Comparison of ENCODE assay signal across 8 cellular contexts in genomic region chr9:13213337-13213736, GRCh38.
DNase-seq lines count a peak whose midpoint lies in the region; ATAC-seq, FAIRE-seq and TF ChIP-seq lines count a peak whose summit lies in the region.

No MANE protein-coding gene starts in this region.

- no peaks in the 10 kb centered on the region for H3K27me3 Mint-ChIP-seq in activated CD8-positive, alpha-beta T cell treated with anti-CD3 and anti-CD28 coated beads for 36 hours

- no peak overlapping the region for H3K4me2 ChIP-seq in neural cell (ENCODE audit: low read length)

- H3K9ac ChIP-seq in neural cell (ENCODE audit: low read length) = no peak overlapping the region

- H3K79me2 ChIP-seq in neural cell (replicated peaks; ENCODE audit: insufficient read depth, low read length) = no peaks in the 10 kb centered on the region

- no peaks in the 10 kb centered on the region for H3K36me3 Mint-ChIP-seq in activated CD8-positive, alpha-beta T cell treated with anti-CD3 and anti-CD28 coated beads for 36 hours (ENCODE audit: low read depth)

- H3K4me3 ChIP-seq in bronchial epithelial cell (ENCODE audit: low read depth, low read length) = no peak overlapping the region
- no peak overlapping the region for H3K4me3 ChIP-seq in neural cell (ENCODE audit: low read length)

- CTCF ChIA-PET in activated CD8-positive, alpha-beta T cell treated with anti-CD3 and anti-CD28 coated beads for 36 hours (lab: Charles Lee) = no interaction called here

- H3K4me1 Mint-ChIP-seq in activated CD8-positive, alpha-beta T cell treated with anti-CD3 and anti-CD28 coated beads for 36 hours (ENCODE audit: low read depth) = no peaks in the 10 kb centered on the region

- TF ChIP-seq CTCF in bronchial epithelial cell (IDR thresholded peaks at IDR 0.05; ENCODE audit: insufficient read depth, low read length, severe bottlenecking) (no peak), neural cell (IDR thresholded peaks at IDR 0.05; ENCODE audit: poor library complexity, severe bottlenecking) (peak; percentile 61)
- no peak for TF ChIP-seq CTCF in activated CD8-positive, alpha-beta T cell treated with anti-CD3 and anti-CD28 coated beads for 36 hours (IDR thresholded peaks at IDR 0.05)

- H3K36me3 ChIP-seq in bronchial epithelial cell (ENCODE audit: control insufficient read depth, insufficient read depth, low read length) = no peaks in the 10 kb centered on the region
- no peaks in the 10 kb centered on the region for H3K36me3 ChIP-seq in neural cell (ENCODE audit: insufficient read depth, low read length)

- H3K27ac Mint-ChIP-seq in activated CD8-positive, alpha-beta T cell treated with anti-CD3 and anti-CD28 coated beads for 36 hours = no peak overlapping the region

- peak; percentile 4 for DNase-seq in Caki2 (ENCODE audit: low read depth)
- DNase-seq in M059J (ENCODE audit: low read depth) = peak; percentile 46
- peak; percentile 31 for DNase-seq in bronchial epithelial cell (ENCODE audit: low read depth)
- no peak for DNase-seq in activated CD8-positive, alpha-beta T cell treated with anti-CD3 and anti-CD28 coated beads for 36 hours
- no peak for DNase-seq in HuH-7 (ENCODE audit: low spot score)

- in situ Hi-C loops in Caki2 (cut with HindIII; ENCODE audit: low pct_unique_long_range_greater_than_20kb, low sequenced_read_pairs) = no loop called here

- FAIRE-seq in bronchial epithelial cell (lab: Jason Lieb, UNC) = no peak

- POLR2A ChIA-PET in activated CD8-positive, alpha-beta T cell treated with anti-CD3 and anti-CD28 coated beads for 36 hours (lab: Charles Lee) = no interaction called here

- H3K9me3 Mint-ChIP-seq in activated CD8-positive, alpha-beta T cell treated with anti-CD3 and anti-CD28 coated beads for 36 hours = peaks cover 2% of the 10 kb centered on the region

- no peaks in the 10 kb centered on the region for H3K9me2 ChIP-seq in neural cell (ENCODE audit: insufficient read depth, low read length)

- intact Hi-C loops in activated CD8-positive, alpha-beta T cell treated with anti-CD3 and anti-CD28 coated beads for 36 hours (cut with micrococcal nuclease) = no loop called here

- TF ChIP-seq EP300 in neural cell (conservative IDR thresholded peaks at IDR 0.05; ENCODE audit: poor library complexity, severe bottlenecking) = no peak

- ATAC-seq in HG02759 (IDR thresholded peaks at IDR 0.05; ENCODE audit: unreplicated experiment) (no peak), GM21786 (IDR thresholded peaks at IDR 0.05; ENCODE audit: unreplicated experiment) (no peak)
- no peak for ATAC-seq in activated CD8-positive, alpha-beta T cell treated with anti-CD3 and anti-CD28 coated beads for 36 hours

- H3K4me3 Mint-ChIP-seq in activated CD8-positive, alpha-beta T cell treated with anti-CD3 and anti-CD28 coated beads for 36 hours = no peak overlapping the region

- TF ChIP-seq RAD21 in neural cell (conservative IDR thresholded peaks at IDR 0.05) = peak; percentile 63

- no peak overlapping the region for H2AFZ ChIP-seq in neural cell (ENCODE audit: low read depth, low read length)

- H3F3A ChIP-seq in neural cell (ENCODE audit: insufficient read depth, low read length, poor library complexity, severe bottlenecking) = no peaks in the 10 kb centered on the region

- H3K27me3 ChIP-seq in bronchial epithelial cell (ENCODE audit: control insufficient read depth, insufficient read depth, low read length) (no peaks in the 10 kb centered on the region), neural cell (ENCODE audit: insufficient read depth, low read depth, low read length) (no peaks in the 10 kb centered on the region)

- no peaks in the 10 kb centered on the region for H3K9me3 ChIP-seq in neural cell (ENCODE audit: low read length)

- no peak overlapping the region for H3K27ac ChIP-seq in neural cell (ENCODE audit: low read length)

- no peaks in the 10 kb centered on the region for H4K20me1 ChIP-seq in neural cell (ENCODE audit: insufficient read depth)

TF ChIP-seq in neural cell, 6 proteins besides CTCF, POLR2A, EP300 and RAD21:
- TF ChIP-seq TAF1 (IDR thresholded peaks at IDR 0.05; ENCODE audit: low read depth) (no peak), EZH2 (IDR thresholded peaks at IDR 0.05; ENCODE audit: borderline replicate concordance, insufficient read depth, low read length, poor library complexity, severe bottlenecking) (no peak), SMC3 (conservative IDR thresholded peaks at IDR 0.05; ENCODE audit: poor library complexity) (no peak), REST (IDR thresholded peaks at IDR 0.05; ENCODE audit: borderline replicate concordance) (no peak), MXI1 (conservative IDR thresholded peaks at IDR 0.05; ENCODE audit: poor library complexity, severe bottlenecking) (no peak)

Comparison
In these comparisons a context has a peak if more than half of its experiments do, and no peak if none do; other contexts are left out.
1. DNase-seq: peak in Caki2 (single experiment), M059J (single experiment) and bronchial epithelial cell (single experiment); none in activated CD8-positive, alpha-beta T cell treated with anti-CD3 and anti-CD28 coated beads for 36 hours (single experiment) and HuH-7 (single experiment).